Comparison of ENCODE assay signal across 1 cellular context in genomic region chr16:70680495-70681381, GRCh38.
TF ChIP-seq lines count a peak whose summit lies in the region.

No MANE protein-coding gene starts in this region.

TF ChIP-seq in K562, 482 proteins besides CTCF, POLR2A, EP300 and RAD21 (continued from another document):
- TF ChIP-seq CBX3 (IDR thresholded peaks at IDR 0.05; ENCODE audit: borderline replicate concordance in 1 of 2, low read length in 2 of 2): no peak
- TF ChIP-seq BRF2 (IDR thresholded peaks at IDR 0.05; ENCODE audit: borderline replicate concordance, insufficient read depth, insufficient read length): no peak
- no peak for TF ChIP-seq SMAD4 (CRISPR knock-in tag; conservative IDR thresholded peaks at IDR 0.05)
- TF ChIP-seq RBM22 (IDR thresholded peaks at IDR 0.05; ENCODE audit: low read depth, low read length, poor library complexity, severe bottlenecking): peak; percentile 21
- TF ChIP-seq RBM14 (IDR thresholded peaks at IDR 0.05; ENCODE audit: borderline replicate concordance, insufficient read depth, low read depth, low read length): no peak
- TF ChIP-seq POLR2G (IDR thresholded peaks at IDR 0.05; ENCODE audit: low read depth, low read length): 0 out of 2 replicates have a peak, but pooled peaks have one; percentile 8
